2 cellular contexts compared by ENCODE assay signal in genomic region chr21:37039434-37040075, GRCh38.
A peak's percentile ranks its signal among the peaks of the same experiment; 100 is the strongest.
TF ChIP-seq lines count a peak whose summit lies in the region.

No MANE protein-coding gene starts in this region.

TF ChIP-seq in HepG2, 621 proteins besides CTCF, POLR2A, EP300 and RAD21:
- no peak for TF ChIP-seq ZSCAN20 (CRISPR knock-in tag; IDR thresholded peaks at IDR 0.05; ENCODE audit: borderline replicate concordance)
- no peak for TF ChIP-seq LRRFIP1 (CRISPR knock-in tag; conservative IDR thresholded peaks at IDR 0.05)
- no peak for TF ChIP-seq ZNF484 (CRISPR knock-in tag; IDR thresholded peaks at IDR 0.05; ENCODE audit: borderline replicate concordance, low read depth)
- TF ChIP-seq ZNF296 (CRISPR knock-in tag; conservative IDR thresholded peaks at IDR 0.05), result no peak
- TF ChIP-seq MTF2 (CRISPR knock-in tag; IDR thresholded peaks at IDR 0.05; ENCODE audit: borderline replicate concordance), result no peak
- peak; percentile 94 for TF ChIP-seq PCBP1 (IDR thresholded peaks at IDR 0.05; ENCODE audit: borderline replicate concordance, low read depth, low read length)
- no peak for TF ChIP-seq ZMYM2 (CRISPR knock-in tag; IDR thresholded peaks at IDR 0.05)
- TF ChIP-seq SMYD3 (CRISPR knock-in tag; IDR thresholded peaks at IDR 0.05), result no peak
- no peak for TF ChIP-seq GATAD2A (CRISPR knock-in tag; IDR thresholded peaks at IDR 0.05)
- no peak for TF ChIP-seq ZNF12 (CRISPR knock-in tag; IDR thresholded peaks at IDR 0.05)
- TF ChIP-seq GZF1 (CRISPR knock-in tag; IDR thresholded peaks at IDR 0.05), result no peak
- TF ChIP-seq ZNF30 (CRISPR knock-in tag; IDR thresholded peaks at IDR 0.05), result no peak
- TF ChIP-seq HNRNPK (IDR thresholded peaks at IDR 0.05; ENCODE audit: low read depth, low read length, poor library complexity, severe bottlenecking), result peak; percentile 98
- TF ChIP-seq TOPORS (CRISPR knock-in tag; IDR thresholded peaks at IDR 0.05), result no peak
- no peak for TF ChIP-seq MAFG (CRISPR knock-in tag; IDR thresholded peaks at IDR 0.05)
- no peak for TF ChIP-seq KIAA2018 (CRISPR knock-in tag; IDR thresholded peaks at IDR 0.05; ENCODE audit: borderline replicate concordance)
- TF ChIP-seq PCBP2 (optimal IDR thresholded peaks at IDR 0.05; ENCODE audit: low read depth, low read length, poor library complexity, severe bottlenecking), result peak; percentile 76
- no peak for TF ChIP-seq KAT8 (CRISPR knock-in tag; IDR thresholded peaks at IDR 0.05)
- no peak for TF ChIP-seq ZNF597 (CRISPR knock-in tag; IDR thresholded peaks at IDR 0.05)

TF ChIP-seq in WTC11, 78 proteins besides CTCF, POLR2A, EP300 and RAD21:
- TF ChIP-seq SMAD4 (CRISPR knock-in tag; IDR thresholded peaks at IDR 0.05) (no peak), JAZF1 (CRISPR knock-in tag; IDR thresholded peaks at IDR 0.05) (no peak), ETV6 (CRISPR knock-in tag; IDR thresholded peaks at IDR 0.05) (0 out of 2 replicates have a peak, but pooled peaks have one; percentile 38), RORB (CRISPR knock-in tag; IDR thresholded peaks at IDR 0.05) (no peak), OVOL2 (CRISPR knock-in tag; IDR thresholded peaks at IDR 0.05; ENCODE audit: borderline replicate concordance) (no peak), ZNF317 (CRISPR knock-in tag; IDR thresholded peaks at IDR 0.05; ENCODE audit: borderline replicate concordance, low read depth) (no peak)
